In genomic region chr6:37311666-37312473, GRCh38 we compare ENCODE assay signal across 15 cellular contexts. TPM values are rescaled to one million over a fixed set of nuclear protein-coding genes. Genes with fewer than 3 reads are reported as not detected.
A peak's percentile ranks its signal among the peaks of the same experiment; 100 is the strongest.
DNase-seq lines count a peak whose midpoint lies in the region; ATAC-seq, FAIRE-seq and TF ChIP-seq lines count a peak whose summit lies in the region.
"Had no signal": no experiment of that assay in that cellular context is flagged by ENCODE, and none has a peak within 500 bp of the region (broad histone marks: within the 10 kb centered on the region; RNA-seq: fewer than 3 reads in every experiment).

No MANE protein-coding gene starts in this region.

- no peak overlapping the region for H2AFZ ChIP-seq in HepG2 (ENCODE audit: low read length)

- peak overlapping the region; percentile 5 for H3K27ac Mint-ChIP-seq in activated T-helper 1 cell treated with anti-CD3 and anti-CD28 coated beads, Interleukin-12 subunit alpha, Interleukin-12 subunit beta, Interleukin-2, Interleukin-4 antibody, amounts not matched to agents 30 ng/mL and 10 ng/mL and 1 ng/mL, durations not matched to agents 14 hours and 24 hours and 36 hours

- no peak for TF ChIP-seq RAD21 in HepG2 (CRISPR knock-in tag; IDR thresholded peaks at IDR 0.05)

- no peaks in the 10 kb centered on the region for H3K79me2 ChIP-seq in HepG2 (ENCODE audit: insufficient read depth, low read length)

- H3K36me3 ChIP-seq in HepG2 (replicated peaks in 1 of 2; ENCODE audit: control insufficient read depth in 1 of 2, insufficient read depth in 2 of 2, low read length in 2 of 2) (peaks cover 21 to 51% of the 10 kb centered on the region in 2 experiments), right lobe of liver (peaks cover 0 to 19% (median 8%) of the 10 kb centered on the region in 4 donors)
- peaks cover 30% of the 10 kb centered on the region for H3K36me3 ChIP-seq in effector memory CD4-positive, alpha-beta T cell (ENCODE audit: control insufficient read depth, insufficient read depth, low read length)

- H3K4me3 Mint-ChIP-seq in activated T-helper 1 cell treated with anti-CD3 and anti-CD28 coated beads, Interleukin-12 subunit alpha, Interleukin-12 subunit beta, Interleukin-2, Interleukin-4 antibody, amounts not matched to agents 30 ng/mL and 10 ng/mL and 1 ng/mL, durations not matched to agents 14 hours and 24 hours and 36 hours, result no peak overlapping the region

- peaks cover 28% of the 10 kb centered on the region for H3K4me1 Mint-ChIP-seq in activated T-helper 1 cell treated with anti-CD3 and anti-CD28 coated beads, Interleukin-12 subunit alpha, Interleukin-12 subunit beta, Interleukin-2, Interleukin-4 antibody, amounts not matched to agents 30 ng/mL and 10 ng/mL and 1 ng/mL, durations not matched to agents 14 hours and 24 hours and 36 hours (ENCODE audit: low read depth)

- H3K27me3 ChIP-seq in HepG2 (ENCODE audit: control insufficient read depth in 1 of 2, insufficient read depth in 2 of 2, low read length in 2 of 2) (no peaks in the 10 kb centered on the region), right lobe of liver (no peaks in the 10 kb centered on the region)
- H3K27me3 ChIP-seq in effector memory CD4-positive, alpha-beta T cell (replicated peaks; ENCODE audit: control insufficient read depth, insufficient read depth, low read length, poor library complexity, severe bottlenecking), result no peaks in the 10 kb centered on the region

- H4K20me1 ChIP-seq in HepG2 (ENCODE audit: insufficient read depth, low read length), result no peaks in the 10 kb centered on the region

- TF ChIP-seq POLR2A in HepG2 (IDR thresholded peaks at IDR 0.05; ENCODE audit: insufficient read depth in 1 of 2, low read depth in 2 of 2, low read length in 2 of 2) (no peak), right lobe of liver (IDR thresholded peaks at IDR 0.05) (no peak)

- no peak overlapping the region for H3K4me3 ChIP-seq in HepG2 (replicated peaks in 1 of 3; ENCODE audit: insufficient read depth in 1 of 3, low read depth in 2 of 3, low read length in 3 of 3)
- H3K4me3 ChIP-seq in right lobe of liver, result no peak overlapping the region
- H3K4me3 ChIP-seq in foreskin fibroblast (ENCODE audit: low read depth in 1 of 2, low read length in 2 of 2), result no peak overlapping the region
- no peak overlapping the region for H3K4me3 ChIP-seq in effector memory CD4-positive, alpha-beta T cell (ENCODE audit: insufficient read depth, low read depth, low read length, poor library complexity, severe bottlenecking)
- H3K4me3 ChIP-seq: psoas muscle had no signal

- H3K9me3 Mint-ChIP-seq in activated T-helper 1 cell treated with anti-CD3 and anti-CD28 coated beads, Interleukin-12 subunit alpha, Interleukin-12 subunit beta, Interleukin-2, Interleukin-4 antibody, amounts not matched to agents 30 ng/mL and 10 ng/mL and 1 ng/mL, durations not matched to agents 14 hours and 24 hours and 36 hours, result no peaks in the 10 kb centered on the region

- no peak overlapping the region for H3K4me2 ChIP-seq in HepG2 (ENCODE audit: low read depth, low read length)

- CTCF ChIA-PET in HepG2 (lab: Yijun Ruan, JAX; ENCODE audit: low intra/inter-chr PET ratio, low total read pairs), result no interaction called here

- TF ChIP-seq EP300 in HepG2 (IDR thresholded peaks at IDR 0.05; ENCODE audit: low read depth in 2 of 2, low read length in 2 of 2), result no peak
- TF ChIP-seq EP300 in HepG2 (CRISPR knock-in tag; IDR thresholded peaks at IDR 0.05; ENCODE audit: borderline replicate concordance), result no peak

- intact Hi-C loops in HepG2 (cut with micrococcal nuclease; ENCODE audit: unreplicated experiment) (no loop called here), right lobe of liver (cut with DNase I) (no loop called here)
- intact Hi-C loops in activated T-helper 1 cell treated with anti-CD3 and anti-CD28 coated beads, Interleukin-12 subunit alpha, Interleukin-12 subunit beta, Interleukin-2, Interleukin-4 antibody, amounts not matched to agents 30 ng/mL and 10 ng/mL and 1 ng/mL, durations not matched to agents 14 hours and 24 hours and 36 hours (cut with micrococcal nuclease), result no loop called here

- POLR2A ChIA-PET in HepG2 (lab: Yijun Ruan, JAX), result no interaction called here

- H3K4me1 ChIP-seq in HepG2 (ENCODE audit: insufficient read depth, low read length) (no peaks in the 10 kb centered on the region), right lobe of liver (no peaks in the 10 kb centered on the region)
- H3K4me1 ChIP-seq in effector memory CD4-positive, alpha-beta T cell (ENCODE audit: control insufficient read depth, insufficient read depth, low read length, poor library complexity, severe bottlenecking), result no peaks in the 10 kb centered on the region

- no peaks in the 10 kb centered on the region for H3K27me3 Mint-ChIP-seq in activated T-helper 1 cell treated with anti-CD3 and anti-CD28 coated beads, Interleukin-12 subunit alpha, Interleukin-12 subunit beta, Interleukin-2, Interleukin-4 antibody, amounts not matched to agents 30 ng/mL and 10 ng/mL and 1 ng/mL, durations not matched to agents 14 hours and 24 hours and 36 hours (ENCODE audit: insufficient read depth)

- BruUV-seq in HepG2 (replicated peaks; lab: Mats Ljungman, UMichigan), result no TSS peak

- H3K27ac ChIP-seq in HepG2 (ENCODE audit: extremely low read length, insufficient read depth, low read length) (no peak overlapping the region), right lobe of liver (no peak overlapping the region)
- no peak overlapping the region for H3K27ac ChIP-seq in effector memory CD4-positive, alpha-beta T cell (ENCODE audit: insufficient read depth, low read length, poor library complexity, severe bottlenecking)
- H3K27ac ChIP-seq: psoas muscle had no signal

- no peaks in the 10 kb centered on the region for H3K9me3 ChIP-seq in HepG2 (ENCODE audit: low read length)
- H3K9me3 ChIP-seq in right lobe of liver, result no peaks in the 10 kb centered on the region
- H3K9me3 ChIP-seq in effector memory CD4-positive, alpha-beta T cell (ENCODE audit: control insufficient read depth, low read length), result no peaks in the 10 kb centered on the region
- H3K9me3 ChIP-seq: psoas muscle had no signal

- TF ChIP-seq CTCF in HepG2 (CRISPR knock-in tag; IDR thresholded peaks at IDR 0.05) (no peak), right lobe of liver (IDR thresholded peaks at IDR 0.05) (no peak), foreskin fibroblast (IDR thresholded peaks at IDR 0.05; ENCODE audit: low read depth, low read length) (no peak)

- FAIRE-seq in HepG2 (lab: Jason Lieb, UNC), result peak; percentile 18
- FAIRE-seq: urothelium cell line had no signal

- DNase-seq in HepG2 (ENCODE audit: low spot score) (no peak), right lobe of liver (no peak), foreskin fibroblast (peak; percentile 47 to 66), RPMI8226 (no peak), DMS 273 treated with DMSO at 0.1 percent for 48 hours (lab: John Stamatoyannopoulos, UW) (no peak)
- DNase-seq in activated T-helper 1 cell treated with anti-CD3 and anti-CD28 coated beads, Interleukin-12 subunit alpha, Interleukin-12 subunit beta, Interleukin-2, Interleukin-4 antibody, amounts not matched to agents 30 ng/mL and 10 ng/mL and 1 ng/mL, durations not matched to agents 14 hours and 24 hours and 36 hours (ENCODE audit: low spot score), result no peak
- DNase-seq in effector memory CD4-positive, alpha-beta T cell, result no peak
- no peak for DNase-seq in activated CD4-positive, alpha-beta T cell treated with anti-CD3 and anti-CD28 coated beads, Interleukin-2, amount 50 U/mL, for 48 hours
- DNase-seq: activated CD4-positive, alpha-beta T cell treated with anti-CD3 and anti-CD28 coated beads for 48 hours; activated naive CD4-positive, alpha-beta T cell; AML-193; H7; NCI-H1048; psoas muscle had no signal

- 98% methylated on average over 2 of the region's 2 CpGs for WGBS in HepG2 (ENCODE audit: low lambda C conversion rate)
- WGBS in right lobe of liver (ENCODE audit: insufficient coverage, low coverage, low lambda C conversion rate, missing lambda C conversion rate), result 73% methylated on average over 2 of the region's 2 CpGs

- in situ Hi-C loops in HepG2 (cut with HindIII; ENCODE audit: extremely low pct_ligation_motif_present, low pct_unique_long_range_greater_than_20kb), result no loop called here

- H3K36me3 Mint-ChIP-seq in activated T-helper 1 cell treated with anti-CD3 and anti-CD28 coated beads, Interleukin-12 subunit alpha, Interleukin-12 subunit beta, Interleukin-2, Interleukin-4 antibody, amounts not matched to agents 30 ng/mL and 10 ng/mL and 1 ng/mL, durations not matched to agents 14 hours and 24 hours and 36 hours (ENCODE audit: low read depth), result peaks cover 33% of the 10 kb centered on the region

- no peak overlapping the region for H3K9ac ChIP-seq in HepG2 (ENCODE audit: insufficient read depth, low read depth, low read length)

- ATAC-seq in HepG2, result no peak; the same call in 2 of the 3 replicates
- no peak for ATAC-seq in right lobe of liver
- ATAC-seq: psoas muscle had no signal

RNA-seq across cellular contexts. Expression of gene RNF8, which starts 41.9 kb away (rescaled TPM):
- 47.6 and 65.7 TPM in 2 replicates for total RNA-seq in HepG2 (2016; rRNA removed; fragmentation: Illumina TruSeq; extraction: Trizol)
- 16.8 and 18.5 TPM in 2 replicates for total RNA-seq in HepG2 (2016; cell fraction: cytosol; rRNA removed; fragmentation: Illumina TruSeq; extraction: Trizol; ENCODE audit: low read depth)
- total RNA-seq in HepG2 (2016; cell fraction: insoluble cytoplasmic fraction; rRNA removed; fragmentation: Illumina TruSeq; extraction: Trizol), result 50.2 and 62.5 TPM in 2 replicates
- total RNA-seq in HepG2 (2016; cell fraction: membrane; rRNA removed; fragmentation: Illumina TruSeq; extraction: Trizol), result 49.0 and 52.6 TPM in 2 replicates
- total RNA-seq in HepG2 (2016; cell fraction: nucleus; rRNA removed; fragmentation: Illumina TruSeq; extraction: Trizol), result 23.5 and 26.1 TPM in 2 replicates
- polyA plus RNA-seq in HepG2 (2011; rRNA removed), result 18.1 and 21.8 TPM in 2 replicates
- polyA plus RNA-seq in HepG2 (2011; cell fraction: cytosol; rRNA removed), result 14.6 and 17.3 TPM in 2 replicates
- 9.4 and 14.3 TPM in 2 replicates for polyA plus RNA-seq in HepG2 (2011; cell fraction: nucleus; rRNA removed)
- polyA plus RNA-seq in HepG2 (2012), result 24.3 and 28.0 TPM in 2 replicates
- polyA plus RNA-seq in HepG2 (2016; cell fraction: cytosol; fragmentation: Illumina TruSeq; extraction: Trizol; ENCODE audit: low read depth), result 17.6 and 20.1 TPM in 2 replicates
- 63.7 and 63.8 TPM in 2 replicates for polyA plus RNA-seq in HepG2 (2016; cell fraction: insoluble cytoplasmic fraction; fragmentation: Illumina TruSeq; extraction: Trizol; ENCODE audit: low read depth)
- 35.4 and 37.9 TPM in 2 replicates for polyA plus RNA-seq in HepG2 (2016; cell fraction: membrane; fragmentation: Illumina TruSeq; extraction: Trizol; ENCODE audit: low read depth)
- 31.4 and 32.1 TPM in 2 replicates for polyA plus RNA-seq in HepG2 (2016; cell fraction: nucleus; fragmentation: Illumina TruSeq; extraction: Trizol; ENCODE audit: insufficient read depth, low read depth)
- 3.9 and 9.7 TPM in 2 replicates for polyA minus RNA-seq in HepG2 (2011; rRNA and poly(A)+ RNA removed; ENCODE audit: low replicate concordance)
- 11.1 and 11.7 TPM in 2 replicates for polyA minus RNA-seq in HepG2 (2011; cell fraction: cytosol; rRNA and poly(A)+ RNA removed)
- 15.8 and 22.9 TPM in 2 replicates for polyA minus RNA-seq in HepG2 (2011; cell fraction: nucleus; rRNA and poly(A)+ RNA removed)
- 1 to 10 TPM; 4.3 to 7.1 (median 6.1) TPM for total RNA-seq in right lobe of liver
- total RNA-seq in activated T-helper 1 cell treated with anti-CD3 and anti-CD28 coated beads, Interleukin-12 subunit alpha, Interleukin-12 subunit beta, Interleukin-2, Interleukin-4 antibody, amounts not matched to agents 30 ng/mL and 10 ng/mL and 1 ng/mL, durations not matched to agents 14 hours and 24 hours and 36 hours, result 30.0 and 34.2 TPM in 2 replicates

RNA-seq across cellular contexts. Expression of gene TMEM217, which starts 53.9 kb away (rescaled TPM):
- total RNA-seq in HepG2 (2016; rRNA removed; fragmentation: Illumina TruSeq; extraction: Trizol) (1.6 and 3.4 TPM in 2 replicates), right lobe of liver (1 to 10 TPM in 2 of 6 experiments, under 1 TPM in 3, not detected in 1; 0.15 to 5.2 (median 0.92) TPM)
- 1.1 and 2.0 TPM in 2 replicates for total RNA-seq in HepG2 (2016; cell fraction: cytosol; rRNA removed; fragmentation: Illumina TruSeq; extraction: Trizol; ENCODE audit: low read depth)
- 1.9 and 2.0 TPM in 2 replicates for total RNA-seq in HepG2 (2016; cell fraction: insoluble cytoplasmic fraction; rRNA removed; fragmentation: Illumina TruSeq; extraction: Trizol)
- total RNA-seq in HepG2 (2016; cell fraction: membrane; rRNA removed; fragmentation: Illumina TruSeq; extraction: Trizol), result 1.5 and 2.6 TPM in 2 replicates
- total RNA-seq in HepG2 (2016; cell fraction: nucleus; rRNA removed; fragmentation: Illumina TruSeq; extraction: Trizol), result 3.4 and 4.3 TPM in 2 replicates
- 1.8 and 2.3 TPM in 2 replicates for polyA plus RNA-seq in HepG2 (2011; rRNA removed)
- polyA plus RNA-seq in HepG2 (2011; cell fraction: cytosol; rRNA removed), result 1.2 and 1.8 TPM in 2 replicates
- 0.56 and 0.92 TPM in 2 replicates for polyA plus RNA-seq in HepG2 (2011; cell fraction: nucleus; rRNA removed)
- 1.3 and 1.5 TPM in 2 replicates for polyA plus RNA-seq in HepG2 (2012)
- polyA plus RNA-seq in HepG2 (2016; cell fraction: cytosol; fragmentation: Illumina TruSeq; extraction: Trizol; ENCODE audit: low read depth), result 0.25 and 0.40 TPM in 2 replicates
- polyA plus RNA-seq in HepG2 (2016; cell fraction: insoluble cytoplasmic fraction; fragmentation: Illumina TruSeq; extraction: Trizol; ENCODE audit: low read depth), result 2.7 and 3.0 TPM in 2 replicates
- polyA plus RNA-seq in HepG2 (2016; cell fraction: membrane; fragmentation: Illumina TruSeq; extraction: Trizol; ENCODE audit: low read depth), result 0.95 and 1.4 TPM in 2 replicates
- polyA plus RNA-seq in HepG2 (2016; cell fraction: nucleus; fragmentation: Illumina TruSeq; extraction: Trizol; ENCODE audit: insufficient read depth, low read depth), result 2.9 and 4.5 TPM in 2 replicates
- polyA minus RNA-seq in HepG2 (2011; rRNA and poly(A)+ RNA removed; ENCODE audit: low replicate concordance), result 1.7 and 2.2 TPM in 2 replicates
- polyA minus RNA-seq in HepG2 (2011; cell fraction: cytosol; rRNA and poly(A)+ RNA removed), result 0.97 and 2.3 TPM in 2 replicates
- 2.1 and 2.7 TPM in 2 replicates for polyA minus RNA-seq in HepG2 (2011; cell fraction: nucleus; rRNA and poly(A)+ RNA removed)
- 7.7 and 9.9 TPM in 2 replicates for total RNA-seq in activated T-helper 1 cell treated with anti-CD3 and anti-CD28 coated beads, Interleukin-12 subunit alpha, Interleukin-12 subunit beta, Interleukin-2, Interleukin-4 antibody, amounts not matched to agents 30 ng/mL and 10 ng/mL and 1 ng/mL, durations not matched to agents 14 hours and 24 hours and 36 hours

RNA-seq across cellular contexts. Expression of gene TBC1D22B, which starts 54.3 kb away (rescaled TPM):
- 12.9 and 15.5 TPM in 2 replicates for total RNA-seq in HepG2 (2016; rRNA removed; fragmentation: Illumina TruSeq; extraction: Trizol)
- 5.1 and 5.5 TPM in 2 replicates for total RNA-seq in HepG2 (2016; cell fraction: cytosol; rRNA removed; fragmentation: Illumina TruSeq; extraction: Trizol; ENCODE audit: low read depth)
- total RNA-seq in HepG2 (2016; cell fraction: insoluble cytoplasmic fraction; rRNA removed; fragmentation: Illumina TruSeq; extraction: Trizol), result 12.5 and 13.1 TPM in 2 replicates
- 18.5 and 19.2 TPM in 2 replicates for total RNA-seq in HepG2 (2016; cell fraction: membrane; rRNA removed; fragmentation: Illumina TruSeq; extraction: Trizol)
- 11.0 and 12.8 TPM in 2 replicates for total RNA-seq in HepG2 (2016; cell fraction: nucleus; rRNA removed; fragmentation: Illumina TruSeq; extraction: Trizol)
- polyA plus RNA-seq in HepG2 (2011; rRNA removed), result 8.4 and 9.7 TPM in 2 replicates
- polyA plus RNA-seq in HepG2 (2011; cell fraction: cytosol; rRNA removed), result 9.7 and 10.3 TPM in 2 replicates
- 10.9 and 11.1 TPM in 2 replicates for polyA plus RNA-seq in HepG2 (2011; cell fraction: nucleus; rRNA removed)
- 10.9 and 11.4 TPM in 2 replicates for polyA plus RNA-seq in HepG2 (2012)
- polyA plus RNA-seq in HepG2 (2016; cell fraction: cytosol; fragmentation: Illumina TruSeq; extraction: Trizol; ENCODE audit: low read depth), result 4.7 and 5.3 TPM in 2 replicates
- polyA plus RNA-seq in HepG2 (2016; cell fraction: insoluble cytoplasmic fraction; fragmentation: Illumina TruSeq; extraction: Trizol; ENCODE audit: low read depth), result 17.4 and 20.4 TPM in 2 replicates
- polyA plus RNA-seq in HepG2 (2016; cell fraction: membrane; fragmentation: Illumina TruSeq; extraction: Trizol; ENCODE audit: low read depth), result 15.4 and 16.5 TPM in 2 replicates
- polyA plus RNA-seq in HepG2 (2016; cell fraction: nucleus; fragmentation: Illumina TruSeq; extraction: Trizol; ENCODE audit: insufficient read depth, low read depth), result 20.1 and 21.3 TPM in 2 replicates
- polyA minus RNA-seq in HepG2 (2011; rRNA and poly(A)+ RNA removed; ENCODE audit: low replicate concordance), result 5.2 and 8.5 TPM in 2 replicates
- polyA minus RNA-seq in HepG2 (2011; cell fraction: cytosol; rRNA and poly(A)+ RNA removed), result 4.5 and 5.4 TPM in 2 replicates
- polyA minus RNA-seq in HepG2 (2011; cell fraction: nucleus; rRNA and poly(A)+ RNA removed), result 10.0 and 11.3 TPM in 2 replicates
- total RNA-seq in right lobe of liver, result 1 to 10 TPM; 1.3 to 4.0 (median 2.8) TPM
- total RNA-seq in activated T-helper 1 cell treated with anti-CD3 and anti-CD28 coated beads, Interleukin-12 subunit alpha, Interleukin-12 subunit beta, Interleukin-2, Interleukin-4 antibody, amounts not matched to agents 30 ng/mL and 10 ng/mL and 1 ng/mL, durations not matched to agents 14 hours and 24 hours and 36 hours, result 20.8 and 21.2 TPM in 2 replicates

Comparison
In these comparisons a context has a peak if more than half of its experiments do, and no peak if none do; other contexts are left out.
1. DNase-seq: peak in foreskin fibroblast (2 of 2); none in HepG2 (single experiment), right lobe of liver (0 of 3), activated T-helper 1 cell treated with anti-CD3 and anti-CD28 coated beads, Interleukin-12 subunit alpha, Interleukin-12 subunit beta, Interleukin-2, Interleukin-4 antibody, amounts not matched to agents 30 ng/mL and 10 ng/mL and 1 ng/mL, durations not matched to agents 14 hours and 24 hours and 36 hours (single experiment), effector memory CD4-positive, alpha-beta T cell (0 of 3), activated CD4-positive, alpha-beta T cell treated with anti-CD3 and anti-CD28 coated beads, Interleukin-2, amount 50 U/mL, for 48 hours (0 of 2), RPMI8226 (single experiment) and DMS 273 treated with DMSO at 0.1 percent for 48 hours (single experiment).